ENCODE assay signal across 24 cellular contexts in the genomic region with DNA sequence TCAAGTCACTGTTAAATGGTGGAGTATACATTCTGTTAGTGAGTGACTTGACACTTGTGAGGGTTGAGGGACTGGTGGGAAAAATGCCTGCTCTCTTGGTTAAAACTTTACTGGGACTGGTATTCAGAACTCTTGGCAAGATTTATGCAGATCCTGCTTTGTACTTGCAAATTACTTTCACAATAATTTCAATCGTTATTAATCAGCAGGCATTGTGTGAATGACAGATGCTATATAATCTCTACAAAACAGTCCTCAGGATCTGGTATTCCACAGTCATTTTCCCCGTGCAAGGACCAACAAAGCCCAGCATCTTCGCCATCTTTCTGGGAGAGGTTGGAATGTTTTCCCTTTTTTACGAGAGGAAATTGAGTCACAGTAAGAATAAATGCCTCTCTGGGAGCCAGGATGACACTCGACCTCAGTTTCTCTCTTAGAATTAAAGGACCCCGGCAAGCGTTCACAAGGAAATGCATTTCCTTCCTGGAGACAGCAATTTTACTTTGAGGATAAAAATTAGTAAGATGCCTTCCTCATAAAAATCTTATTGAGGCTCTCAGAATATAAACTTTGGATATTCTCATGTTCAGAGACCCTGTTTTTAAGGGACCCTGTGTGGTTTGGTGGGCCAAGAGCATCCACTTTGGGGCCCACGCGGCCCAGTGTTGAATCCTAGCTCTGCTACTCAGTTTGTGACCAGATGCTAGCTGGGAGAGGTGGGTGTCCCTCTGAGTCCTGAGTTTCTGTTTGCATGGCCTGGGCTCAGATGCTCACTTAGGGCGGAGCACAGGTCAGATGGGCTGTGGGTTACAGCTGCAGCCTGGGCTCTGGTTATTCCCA. TPM values are rescaled to one million over a fixed set of nuclear protein-coding genes. Genes with fewer than 3 reads are reported as not detected.
A peak's percentile ranks its signal among the peaks of the same experiment; 100 is the strongest.
DNase-seq lines count a peak whose midpoint lies in the region; ATAC-seq and TF ChIP-seq lines count a peak whose summit lies in the region.
"Had no signal": no experiment of that assay in that cellular context is flagged by ENCODE, and none has a peak within 500 bp of the region (broad histone marks: within the 10 kb centered on the region; RNA-seq: fewer than 3 reads in every experiment).

No MANE protein-coding gene starts in this region.

- peak overlapping the region; percentile 71 for H3K9ac ChIP-seq in OCI-LY1 (ENCODE audit: low read length)
- H3K9ac ChIP-seq: GM23248 had no signal

- TF ChIP-seq CTCF in GM20000 (IDR thresholded peaks at IDR 0.05; ENCODE audit: extremely low read depth, missing control alignments) (no peak), OCI-LY1 (IDR thresholded peaks at IDR 0.05; ENCODE audit: low read length) (no peak)

- peak overlapping the region; percentile 77 for H3K4me2 ChIP-seq in OCI-LY1 (ENCODE audit: low read length)

- no peaks in the 10 kb centered on the region for H3K27me3 ChIP-seq in OCI-LY1 (ENCODE audit: insufficient read depth, low read length)
- H3K27me3 ChIP-seq: MG63, tibial artery had no signal

- peaks cover 93% of the 10 kb centered on the region for H3K4me1 ChIP-seq in OCI-LY1 (ENCODE audit: insufficient read depth, low read length, severe bottlenecking)
- H3K4me1 ChIP-seq: tibial artery had no signal

- H3K9me3 ChIP-seq in OCI-LY1 (ENCODE audit: low read length): no peaks in the 10 kb centered on the region
- H3K9me3 ChIP-seq: MG63, tibial artery had no signal

- DNase-seq in NCI-H2171 treated with DMSO at 0.1 percent for 48 hours (lab: John Stamatoyannopoulos, UW) (peak; percentile 13), NCI-H2171 (lab: John Stamatoyannopoulos, UW) (no peak), GM20000 (ENCODE audit: low spot score) (peak; percentile 12), left lobe of liver (ENCODE audit: low spot score) (no peak), NCI-H1048 (lab: John Stamatoyannopoulos, UW) (no peak), NOMO-1 treated with DMSO at 0.1 percent for 48 hours (lab: John Stamatoyannopoulos, UW; ENCODE audit: unreplicated experiment) (no peak)
- DNase-seq: activated B cell treated with CpG ODN at 0.5 μM for 24 hours; activated CD4-positive, alpha-beta memory T cell treated with anti-CD3 and anti-CD28 coated beads, Interleukin-2, amount 10 ng/mL, durations not matched to agents 7 days and 5 days; activated effector memory CD4-positive, alpha-beta T cell treated with anti-CD3 and anti-CD28 coated beads, Interleukin-2, amount 50 U/mL, for 16 hours; CD8-positive, alpha-beta T cell; DMS79; effector CD8-positive, alpha-beta T cell; GM23248; IMR-90; MG63; NCI-H1436; NCI-H82; stimulated activated naive CD8-positive, alpha-beta T cell treated with anti-CD3 and anti-CD28 coated beads, Interleukin-15, amount 100 ng/mL, for 72 hours; T-helper 9 cell; tibial artery had no signal

- H3K9me2 ChIP-seq in OCI-LY1 (ENCODE audit: low read depth, low read length): no peaks in the 10 kb centered on the region

- H3K79me2 ChIP-seq in OCI-LY1 (ENCODE audit: insufficient read depth, low read length): no peaks in the 10 kb centered on the region

- H3K4me3 ChIP-seq in OCI-LY1 (ENCODE audit: low read depth, low read length, poor library complexity, severe bottlenecking): peak overlapping the region; percentile 43
- H3K4me3 ChIP-seq: GM23248, MG63, tibial artery had no signal

- peak; percentile 28 for ATAC-seq in left lobe of liver
- ATAC-seq in GM21737 (IDR thresholded peaks at IDR 0.05; ENCODE audit: unreplicated experiment): no peak
- ATAC-seq: CD8-positive, alpha-beta T cell; esophagus mucosa; stimulated activated naive CD8-positive, alpha-beta T cell treated with anti-CD3 and anti-CD28 coated beads, Interleukin-15, amount 100 ng/mL, for 72 hours had no signal

- no peaks in the 10 kb centered on the region for H4K20me1 ChIP-seq in OCI-LY1 (ENCODE audit: insufficient read depth, low read length)

- peak overlapping the region; percentile 99 for H3K27ac ChIP-seq in OCI-LY1 (ENCODE audit: low read depth, low read length, poor library complexity, severe bottlenecking)
- H3K27ac ChIP-seq: 22Rv1, GM23248, tibial artery had no signal

- no peaks in the 10 kb centered on the region for H3K36me3 ChIP-seq in OCI-LY1 (ENCODE audit: insufficient read depth, low read length)
- H3K36me3 ChIP-seq: MG63, tibial artery had no signal

- no peak overlapping the region for H2AFZ ChIP-seq in OCI-LY1 (ENCODE audit: low read length)
- H2AFZ ChIP-seq: GM23248 had no signal

- H3F3A ChIP-seq in OCI-LY1 (ENCODE audit: insufficient read depth, low read length): peaks cover 8% of the 10 kb centered on the region

RNA-seq across cellular contexts. Expression of gene PLCL2, which starts 45.3 kb away (rescaled TPM):
- 5.6 TPM for total RNA-seq in left lobe of liver

Comparison
In these comparisons a context has a peak if more than half of its experiments do, and no peak if none do; other contexts are left out.
1. DNase-seq: peak in NCI-H2171 treated with DMSO at 0.1 percent for 48 hours (single experiment) and GM20000 (single experiment); none in NCI-H2171 (single experiment), left lobe of liver (single experiment), NCI-H1048 (single experiment) and NOMO-1 treated with DMSO at 0.1 percent for 48 hours (single experiment).